1 cellular context compared by ENCODE assay signal in the genomic region with DNA sequence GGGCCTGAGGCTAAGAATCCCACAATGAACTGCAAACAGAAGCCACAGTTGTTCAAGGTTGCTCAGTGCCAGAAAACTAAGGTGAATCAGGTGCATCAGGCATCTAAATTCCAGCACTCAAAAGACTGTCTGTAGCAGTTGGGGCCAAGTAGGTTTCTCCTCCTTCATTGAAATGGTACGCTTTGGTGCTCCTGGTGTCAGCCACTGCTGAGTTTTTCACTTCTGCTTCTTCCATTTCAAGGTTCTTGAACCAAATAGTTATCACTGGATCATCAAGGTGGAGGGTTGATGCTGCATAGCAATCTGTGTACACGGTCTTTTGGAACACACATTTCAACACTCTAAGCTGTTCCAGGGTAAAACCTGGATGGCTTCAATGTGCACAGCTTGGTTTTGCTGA.
TF ChIP-seq lines count a peak whose summit lies in the region.

No MANE protein-coding gene starts in this region.

TF ChIP-seq in HepG2, 621 proteins besides CTCF, POLR2A, EP300 and RAD21 (continued from another document):
- no peak for TF ChIP-seq ZFY (CRISPR knock-in tag; IDR thresholded peaks at IDR 0.05)
- no peak for TF ChIP-seq GLI4 (CRISPR knock-in tag; IDR thresholded peaks at IDR 0.05; ENCODE audit: borderline replicate concordance)
- TF ChIP-seq PHF8 (CRISPR knock-in tag; IDR thresholded peaks at IDR 0.05): no peak
- TF ChIP-seq, protein P1, sequence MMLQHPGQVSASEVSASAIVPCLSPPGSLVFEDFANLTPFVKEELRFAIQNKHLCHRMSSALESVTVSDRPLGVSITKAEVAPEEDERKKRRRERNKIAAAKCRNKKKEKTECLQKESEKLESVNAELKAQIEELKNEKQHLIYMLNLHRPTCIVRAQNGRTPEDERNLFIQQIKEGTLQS (CRISPR knock-in tag; IDR thresholded peaks at IDR 0.05): no peak
- TF ChIP-seq RFX1 (IDR thresholded peaks at IDR 0.05): no peak
- no peak for TF ChIP-seq NCOA2 (CRISPR knock-in tag; IDR thresholded peaks at IDR 0.05)
- TF ChIP-seq ZNF841 (CRISPR knock-in tag; IDR thresholded peaks at IDR 0.05; ENCODE audit: borderline replicate concordance): no peak
